ENCODE assay signal across 19 cellular contexts in the genomic region with DNA sequence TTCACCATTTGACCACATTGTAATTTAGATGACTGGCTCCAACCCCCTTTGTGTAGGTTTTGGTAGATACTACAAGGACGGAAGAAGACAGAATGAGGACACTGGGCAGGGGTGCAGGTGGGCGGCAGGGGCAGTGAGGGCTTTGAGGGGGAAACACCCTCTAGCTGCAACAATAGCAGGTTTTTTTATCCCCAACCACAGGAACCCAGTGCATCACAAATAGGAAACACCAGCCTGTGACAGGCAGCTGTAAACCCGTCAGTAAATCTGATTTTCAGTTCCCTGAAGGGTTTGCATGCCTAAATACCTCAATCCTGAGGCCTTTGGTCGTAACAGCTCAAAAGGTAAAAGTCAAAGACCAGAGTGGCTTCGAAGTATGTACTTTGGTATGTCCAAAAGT. TPM values are rescaled to one million over a fixed set of nuclear protein-coding genes. Genes with fewer than 3 reads are reported as not detected.
DNase-seq lines count a peak whose midpoint lies in the region; ATAC-seq, FAIRE-seq and TF ChIP-seq lines count a peak whose summit lies in the region.
"Had no signal": no experiment of that assay in that cellular context is flagged by ENCODE, and none has a peak within 500 bp of the region (broad histone marks: within the 10 kb centered on the region; RNA-seq: fewer than 3 reads in every experiment).

No MANE protein-coding gene starts in this region.

- H3K36me3 Mint-ChIP-seq in naive B cell = peaks cover 0 to 7% of the 10 kb centered on the region in 2 donors

- TF ChIP-seq POLR2A in GM12892 (IDR thresholded peaks at IDR 0.05; ENCODE audit: low read depth, low read length) (no peak), thyroid gland (IDR thresholded peaks at IDR 0.05) (no peak)

- peaks cover 20% of the 10 kb centered on the region for H3K4me1 ChIP-seq in HUES48 (ENCODE audit: control insufficient read depth, insufficient read depth, low read length)
- no peaks in the 10 kb centered on the region for H3K4me1 ChIP-seq in aorta (ENCODE audit: control insufficient read depth in 1 of 2, insufficient read depth in 2 of 2, low read length in 2 of 2)
- H3K4me1 ChIP-seq in thyroid gland = peaks cover 0 to 10% of the 10 kb centered on the region in 2 donors

- H3K9me3 Mint-ChIP-seq in naive B cell = no peaks in the 10 kb centered on the region
- H3K9me3 Mint-ChIP-seq: brain, T-cell had no signal

- no peak for DNase-seq in GM12892 (ENCODE audit: insufficient read length)
- peak; percentile 81 for DNase-seq in naive B cell
- DNase-seq in aorta = no peak
- no peak for DNase-seq in RCC 7860 (ENCODE audit: low spot score)
- no peak for DNase-seq in NCI-H748 treated with DMSO at 0.1 percent for 48 hours (lab: John Stamatoyannopoulos, UW)
- DNase-seq in thyroid gland = no peak
- DNase-seq: activated CD8-positive, alpha-beta memory T cell treated with anti-CD3 and anti-CD28 coated beads, Interleukin-2, amount 50 U/mL, for 4 hours; activated naive CD4-positive, alpha-beta T cell treated with Interleukin-2 at 50 U/mL for 16 hours; GOT3; heart right ventricle; NCI-H2029; NCI-H510A treated with DMSO at 0.1 percent for 48 hours; stomach; T-cell had no signal

- peak overlapping the region; percentile 45 to 87 (median 71) for H3K4me3 Mint-ChIP-seq in naive B cell
- H3K4me3 Mint-ChIP-seq: T-cell had no signal

- peaks cover 37 to 84% (median 50%) of the 10 kb centered on the region in 3 donors for H3K4me1 Mint-ChIP-seq in naive B cell

- H3K36me3 ChIP-seq in HUES48 (ENCODE audit: control insufficient read depth, insufficient read depth, low read length) (no peaks in the 10 kb centered on the region), aorta (ENCODE audit: control insufficient read depth in 1 of 2, insufficient read depth in 2 of 2, low read length in 1 of 2) (no peaks in the 10 kb centered on the region), thyroid gland (no peaks in the 10 kb centered on the region)

- WGBS in aorta, 2 donors = 87 to 97% methylated on average over 5 of the region's 5 CpGs
- WGBS in thyroid gland, 2 donors = 81 to 90% methylated on average over 5 of the region's 5 CpGs

- H3K27ac ChIP-seq in HUES48 (ENCODE audit: low read depth, low read length) = peak overlapping the region; percentile 60
- H3K27ac ChIP-seq in aorta (ENCODE audit: low read depth in 1 of 2, low read length in 2 of 2) = no peak overlapping the region
- H3K27ac ChIP-seq in thyroid gland = no peak overlapping the region
- H3K27ac ChIP-seq: heart right ventricle, skin epidermis, stomach had no signal

- H3K9ac ChIP-seq in HUES48 (ENCODE audit: low read depth, low read length) = no peak overlapping the region

- no peak overlapping the region for H3K4me3 ChIP-seq in HUES48 (ENCODE audit: low read depth, low read length)
- no peak overlapping the region for H3K4me3 ChIP-seq in aorta (ENCODE audit: low read length in 2 of 2)
- H3K4me3 ChIP-seq in thyroid gland (replicated peaks in 1 of 3) = no peak overlapping the region
- H3K4me3 ChIP-seq: heart right ventricle, skin epidermis, stomach had no signal

- H3K27ac Mint-ChIP-seq in naive B cell = peak overlapping the region; percentile 78 to 99 (median 94)
- H3K27ac Mint-ChIP-seq: brain, T-cell had no signal

- ATAC-seq in GM21576 (IDR thresholded peaks at IDR 0.05; ENCODE audit: unreplicated experiment) (peak; percentile 45), naive B cell (ENCODE audit: low read depth in 2 of 2) (peak; percentile 34), aorta (ENCODE audit: low FRiP score) (no peak)
- ATAC-seq: heart right ventricle, Panc1, T-cell had no signal

- H3K27me3 ChIP-seq in HUES48 (ENCODE audit: control insufficient read depth, insufficient read depth, low read length) = peaks cover 4% of the 10 kb centered on the region
- no peaks in the 10 kb centered on the region for H3K27me3 ChIP-seq in aorta (ENCODE audit: control insufficient read depth in 1 of 2, insufficient read depth in 2 of 2, low read length in 1 of 2)
- H3K27me3 ChIP-seq in thyroid gland = no peaks in the 10 kb centered on the region
- H3K27me3 ChIP-seq: heart right ventricle, stomach had no signal

- TF ChIP-seq CTCF in thyroid gland (IDR thresholded peaks at IDR 0.05) = no peak

- intact Hi-C loops in aorta (cut with DNase I) = no loop called here
- intact Hi-C loops in thyroid gland (cut with DNase I) = no loop called here

- no peaks in the 10 kb centered on the region for H3K27me3 Mint-ChIP-seq in naive B cell
- H3K27me3 Mint-ChIP-seq: T-cell had no signal

- H3K9me3 ChIP-seq in HUES48 (ENCODE audit: control insufficient read depth, insufficient read depth, low read length) (no peaks in the 10 kb centered on the region), aorta (ENCODE audit: control insufficient read depth, low read length) (no peaks in the 10 kb centered on the region), thyroid gland (no peaks in the 10 kb centered on the region)
- H3K9me3 ChIP-seq: heart right ventricle, stomach had no signal

- FAIRE-seq in GM12892 (lab: Jason Lieb, UNC) = peak; percentile 95
- no peak for FAIRE-seq in RCC 7860 (lab: Jason Lieb, UNC)

RNA-seq across cellular contexts. Expression of a gene that starts 4.5 kb away (rescaled TPM):
- 15.2 TPM for polyA plus RNA-seq in GM12892 (2012; ENCODE audit: missing spikeins)
- polyA plus RNA-seq in naive B cell (ENCODE audit: low read depth in 6 of 6) = 100 to 1,000 TPM in 1 of 6 donors, 10 to 100 TPM in 5; 60.2 to 108 (median 77.4) TPM
- 10 to 100 TPM; 26.2 to 28.8 TPM for total RNA-seq in aorta
- polyA plus RNA-seq in aorta = 10 to 100 TPM; 26.4 to 37.1 TPM
- total RNA-seq in thyroid gland = 10 to 100 TPM; 10.3 to 19.2 (median 12.2) TPM
